ENCODE assay signal across 35 cellular contexts in genomic region chrX:117871796-117872195, GRCh38.
"Had no signal": no experiment of that assay in that cellular context is flagged by ENCODE, and none has a peak within 500 bp of the region (broad histone marks: within the 10 kb centered on the region; RNA-seq: fewer than 3 reads in every experiment).

No MANE protein-coding gene starts in this region.

- H3K9me3 ChIP-seq: MG63 had no signal

- H3K4me3 ChIP-seq: MG63 had no signal

- H3K27ac ChIP-seq: KMS-11 had no signal

- DNase-seq: Karpas-422, Kasumi-1, MG63, MM.1S, MV-4-11, NCI-H1048, NCI-H1092, NCI-H1092 treated with DMSO at 0.1 percent for 48 hours, NCI-H1105, NCI-H1105 treated with DMSO at 0.1 percent for 48 hours, NCI-H1417, NCI-H1417 treated with DMSO at 0.1 percent for 48 hours, NCI-H1436, NCI-H1436 treated with DMSO at 0.1 percent for 48 hours, NCI-H146, NCI-H1694, NCI-H1694 treated with DMSO at 0.1 percent for 48 hours, NCI-H187, NCI-H187 treated with DMSO at 0.1 percent for 48 hours, NCI-H1930, NCI-H2029, NCI-H2029 treated with DMSO at 0.1 percent for 48 hours, NCI-H2081, NCI-H2081 treated with DMSO at 0.1 percent for 48 hours, NCI-H2107, NCI-H2171, NCI-H2171 treated with DMSO at 0.1 percent for 48 hours, NCI-H2227 treated with DMSO at 0.1 percent for 48 hours, NCI-H226, NCI-H345, NCI-H446, NCI-H446 treated with DMSO at 0.1 percent for 48 hours, NCI-H510A, NCI-H510A treated with DMSO at 0.1 percent for 48 hours had no signal

- H3K36me3 ChIP-seq: MG63 had no signal

- H3K9ac ChIP-seq: KMS-11 had no signal

- H3K27me3 ChIP-seq: MG63 had no signal

- H3K4me2 ChIP-seq: KMS-11 had no signal
